8 cellular contexts compared by ENCODE assay signal in genomic region chr6:28104392-28105250, GRCh38. TPM values are rescaled to one million over a fixed set of nuclear protein-coding genes. Genes with fewer than 3 reads are reported as not detected.
DNase-seq lines count a peak whose midpoint lies in the region; ATAC-seq and TF ChIP-seq lines count a peak whose summit lies in the region.

No MANE protein-coding gene starts in this region.

- no peaks in the 10 kb centered on the region for H3K36me3 ChIP-seq in colonic mucosa

- peak overlapping the region; percentile 78 to 84 for H3K9ac ChIP-seq in colonic mucosa (ENCODE audit: low read depth in 2 of 2, low read length in 2 of 2)

- intact Hi-C loops in colonic mucosa (cut with DNase I): no loop called here

- TF ChIP-seq CTCF in colonic mucosa (IDR thresholded peaks at IDR 0.05): peak; percentile 77

- no peaks in the 10 kb centered on the region for H3K27me3 ChIP-seq in colonic mucosa

- H3K4me1 ChIP-seq in colonic mucosa: no peaks in the 10 kb centered on the region

- DNase-seq in AML-193 (lab: John Stamatoyannopoulos, UW) (peak; percentile 89 to 93), NCI-H446 (lab: John Stamatoyannopoulos, UW) (peak; percentile 28 to 66), colonic mucosa (peak; percentile 86), left lobe of liver (ENCODE audit: low spot score) (peak; percentile 86)
- peak; percentile 81 to 83 for DNase-seq in activated CD4-positive, alpha-beta T cell treated with anti-CD3 and anti-CD28 coated beads for 4 hours
- peak; percentile 86 for DNase-seq in stimulated activated CD4-positive, alpha-beta T cell treated with anti-CD3 and anti-CD28 coated beads, Interleukin-1b, Interleukin-23, amount 100 ng/mL, for 48 hours

- no peaks in the 10 kb centered on the region for H3K9me3 ChIP-seq in colonic mucosa

- peak overlapping the region; percentile 64 for H3K27ac ChIP-seq in colonic mucosa

- ATAC-seq in GM19023 (IDR thresholded peaks at IDR 0.05; ENCODE audit: unreplicated experiment) (peak; percentile 100), HG03280 (IDR thresholded peaks at IDR 0.05; ENCODE audit: unreplicated experiment) (peak; percentile 99), left lobe of liver (peak; percentile 100)

- H3K4me3 ChIP-seq in colonic mucosa: peak overlapping the region; percentile 69

RNA-seq across cellular contexts. Expression of gene ZSCAN16, which starts 19.8 kb away (rescaled TPM):
- total RNA-seq in colonic mucosa (1 to 10 TPM; 8.3 to 8.7 TPM), left lobe of liver (1.7 TPM)

RNA-seq across cellular contexts. Expression of gene ZNF165, which starts 24.3 kb away (rescaled TPM):
- total RNA-seq in colonic mucosa: 1 to 10 TPM; 5.3 to 9.9 TPM
- 0.53 TPM for total RNA-seq in left lobe of liver

RNA-seq across cellular contexts. Expression of gene ZKSCAN8, which starts 37.1 kb away (rescaled TPM):
- total RNA-seq in colonic mucosa (10 to 100 TPM in 1 of 2 donors, 1 to 10 TPM in 1; 7.6 to 12.2 TPM), left lobe of liver (6.3 TPM)

Comparison
In these comparisons a context has a peak if more than half of its experiments do, and no peak if none do; other contexts are left out.
1. Peak in every context shown above with its lines: DNase-seq, ATAC-seq, H3K4me3 ChIP-seq and H3K27ac ChIP-seq.